Comparison of ENCODE assay signal across 8 cellular contexts in the genomic region with DNA sequence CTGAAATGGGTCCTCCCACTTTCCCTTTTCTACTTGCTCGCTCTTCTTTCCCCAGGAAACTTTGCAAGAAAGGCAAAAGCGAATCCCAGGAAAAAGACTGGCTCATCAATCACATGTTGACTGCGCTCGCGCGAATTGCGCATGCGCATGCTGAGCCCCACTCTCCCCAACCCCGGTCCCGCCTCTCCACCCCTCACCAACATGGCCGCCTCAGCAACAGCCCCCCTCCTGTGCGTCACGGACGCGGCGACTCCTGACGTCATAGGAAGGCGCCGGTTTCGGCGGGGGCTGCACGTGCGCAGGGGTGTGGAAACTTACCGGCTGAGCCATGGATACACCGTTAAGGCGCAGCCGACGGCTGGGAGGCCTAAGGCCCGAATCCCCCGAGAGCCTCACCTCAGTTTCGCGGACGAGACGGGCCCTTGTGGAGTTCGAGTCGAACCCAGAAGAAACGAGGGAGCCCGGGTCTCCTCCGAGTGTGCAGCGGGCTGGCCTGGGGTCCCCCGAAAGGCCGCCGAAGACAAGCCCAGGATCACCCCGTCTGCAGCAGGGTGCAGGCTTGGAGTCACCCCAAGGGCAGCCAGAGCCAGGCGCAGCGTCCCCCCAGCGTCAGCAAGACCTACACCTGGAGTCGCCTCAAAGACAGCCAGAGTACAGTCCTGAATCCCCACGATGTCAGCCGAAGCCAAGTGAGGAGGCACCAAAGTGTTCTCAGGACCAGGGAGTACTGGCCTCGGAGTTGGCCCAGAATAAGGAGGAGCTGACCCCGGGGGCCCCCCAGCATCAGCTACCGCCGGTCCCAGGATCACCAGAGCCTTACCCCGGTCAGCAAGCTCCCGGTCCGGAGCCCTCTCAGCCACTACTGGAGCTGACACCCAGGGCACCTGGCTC. TPM values are rescaled to one million over a fixed set of nuclear protein-coding genes. Genes with fewer than 3 reads are reported as not detected.
DNase-seq lines count a peak whose midpoint lies in the region; ATAC-seq and TF ChIP-seq lines count a peak whose summit lies in the region.

A gene with protein sequence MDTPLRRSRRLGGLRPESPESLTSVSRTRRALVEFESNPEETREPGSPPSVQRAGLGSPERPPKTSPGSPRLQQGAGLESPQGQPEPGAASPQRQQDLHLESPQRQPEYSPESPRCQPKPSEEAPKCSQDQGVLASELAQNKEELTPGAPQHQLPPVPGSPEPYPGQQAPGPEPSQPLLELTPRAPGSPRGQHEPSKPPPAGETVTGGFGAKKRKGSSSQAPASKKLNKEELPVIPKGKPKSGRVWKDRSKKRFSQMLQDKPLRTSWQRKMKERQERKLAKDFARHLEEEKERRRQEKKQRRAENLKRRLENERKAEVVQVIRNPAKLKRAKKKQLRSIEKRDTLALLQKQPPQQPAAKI (plus strand): TSS at position 317 of the 891 bp plus-strand sequence. CDS start 12 bp downstream, at position 329.

- H3K9me3 Mint-ChIP-seq in central memory CD8-positive, alpha-beta T cell: no peaks in the 10 kb centered on the region

- H3K27ac ChIP-seq in spleen: peak within 1 kb of the TSS; percentile 51 to 79 (median 72)

- H3K4me1 ChIP-seq in spleen: peaks cover 20 to 54% (median 44%) of the 10 kb centered on the region in 6 donors

- intact Hi-C loops in spleen (cut with DNase I; ENCODE audit: low total_unique reads): loop anchor here (5.0 kb wide), 1 partner anchor 60 kb away; no protein-coding TSS in a partner anchor

- TF ChIP-seq CTCF in spleen (IDR thresholded peaks at IDR 0.05 in 8 of 11, conservative IDR thresholded peaks at IDR 0.05 in 3 of 11): peak in 1 of 11 experiments; percentile 19

- H3K27me3 ChIP-seq in spleen (replicated peaks in 1 of 7): no peaks in the 10 kb centered on the region

- H3K36me3 ChIP-seq in spleen: peaks cover 0 to 16% (median under 1%) of the 10 kb centered on the region in 6 donors

- peak within 1 kb of the TSS; percentile 83 for H3K27ac Mint-ChIP-seq in central memory CD8-positive, alpha-beta T cell (ENCODE audit: low read depth)

- peaks cover 29% of the 10 kb centered on the region for H3K36me3 Mint-ChIP-seq in central memory CD8-positive, alpha-beta T cell (ENCODE audit: insufficient read depth)

- H3K9me3 ChIP-seq in spleen: no peaks in the 10 kb centered on the region

- H3K4me3 ChIP-seq in spleen: peak within 1 kb of the TSS; percentile 76 to 99 (median 92)

- DNase-seq in AG08396 (ENCODE audit: low spot score) (peak; percentile 100), NCI-H345 (lab: John Stamatoyannopoulos, UW) (peak; percentile 94), iris pigment epithelial cell (ENCODE audit: low read depth) (peak; percentile 94), spleen (peak; percentile 97)
- peak; percentile 99 for DNase-seq in central memory CD8-positive, alpha-beta T cell (ENCODE audit: low spot score in 2 of 2)

- peak; percentile 80 for ATAC-seq in GM18907 (IDR thresholded peaks at IDR 0.05; ENCODE audit: unreplicated experiment)
- peak; percentile 85 for ATAC-seq in HG03159 (IDR thresholded peaks at IDR 0.05; ENCODE audit: unreplicated experiment)
- ATAC-seq in activated CD4-positive, CD25-positive, alpha-beta regulatory T cell treated with anti-CD3 and anti-CD28 coated beads, Interleukin-2, amount 50 U/mL, for 24 hours: peak; percentile 91 to 92
- ATAC-seq in central memory CD8-positive, alpha-beta T cell (replicated peaks; ENCODE audit: extremely low read depth, poor library complexity, severe bottlenecking): peak; percentile 92

- peak within 1 kb of the TSS; percentile 79 for H3K4me3 Mint-ChIP-seq in central memory CD8-positive, alpha-beta T cell

- peak in 1 of 3 donors; percentile 78 for TF ChIP-seq POLR2A in spleen (IDR thresholded peaks at IDR 0.05)

- WGBS in spleen, 5 donors: 0 to 2% (median 1%) methylated on average over 51 to 57 of the region's 57 CpGs

- H3K4me1 Mint-ChIP-seq in central memory CD8-positive, alpha-beta T cell: peaks cover 52% of the 10 kb centered on the region

- no peaks in the 10 kb centered on the region for H3K27me3 Mint-ChIP-seq in central memory CD8-positive, alpha-beta T cell

RNA-seq across cellular contexts. Expression of the gene that starts here (rescaled TPM):
- 10 to 100 TPM in 6 of 7 donors, 1 to 10 TPM in 1; 8.3 to 21.6 (median 11.3) TPM for total RNA-seq in spleen
- polyA plus RNA-seq in spleen: 10 to 100 TPM in 2 of 3 donors, 1 to 10 TPM in 1; 7.6 to 15.4 (median 13.3) TPM

Comparison
In these comparisons a context has a peak if more than half of its experiments do, and no peak if none do; other contexts are left out.
1. Peak in every context shown above with its lines: DNase-seq, ATAC-seq, H3K4me3 ChIP-seq and H3K27ac ChIP-seq.